In genomic region chr15:45386420-45386819, GRCh38 we compare ENCODE assay signal across 1 cellular context.
A peak's percentile ranks its signal among the peaks of the same experiment; 100 is the strongest.
TF ChIP-seq lines count a peak whose summit lies in the region.

No MANE protein-coding gene starts in this region.

TF ChIP-seq in liver, 16 proteins besides CTCF, POLR2A, EP300 and RAD21 (continued from another document):
- TF ChIP-seq FOXA1 (IDR thresholded peaks at IDR 0.05) (no peak), HNF4G (IDR thresholded peaks at IDR 0.05) (peak; percentile 61), GABPA (IDR thresholded peaks at IDR 0.05 in 1 of 2, conservative IDR thresholded peaks at IDR 0.05 in 1 of 2) (no peak), ZBTB33 (IDR thresholded peaks at IDR 0.05) (no peak), ATF3 (IDR thresholded peaks at IDR 0.05) (peak; percentile 13), MAX (IDR thresholded peaks at IDR 0.05) (peak; percentile 27), EGR1 (IDR thresholded peaks at IDR 0.05; ENCODE audit: low read depth in 2 of 2) (peak in 1 of 2 donors; percentile 26), JUND (IDR thresholded peaks at IDR 0.05) (no peak)
TF ChIP-seq in liver: peak in this region for 10.
